16 cellular contexts compared by ENCODE assay signal in genomic region chr5:16871746-16872339, GRCh38.
DNase-seq lines count a peak whose midpoint lies in the region; ATAC-seq and TF ChIP-seq lines count a peak whose summit lies in the region.
"Had no signal": no experiment of that assay in that cellular context is flagged by ENCODE, and none has a peak within 500 bp of the region (broad histone marks: within the 10 kb centered on the region; RNA-seq: fewer than 3 reads in every experiment).

No MANE protein-coding gene starts in this region.

- H4K5ac ChIP-seq in mesendoderm (ENCODE audit: low read length), result no peak overlapping the region
- H4K5ac ChIP-seq in H9 (ENCODE audit: insufficient read length, low read depth, low read length), result no peak overlapping the region

- TF ChIP-seq POLR2A in breast epithelium (IDR thresholded peaks at IDR 0.05) (no peak), vagina (IDR thresholded peaks at IDR 0.05) (no peak)

- H3K4me3 ChIP-seq in SK-N-SH (ENCODE audit: low read depth in 2 of 2, low read length in 1 of 2) (no peak overlapping the region), breast epithelium (no peak overlapping the region), mesendoderm (ENCODE audit: low read length) (no peak overlapping the region), vagina (no peak overlapping the region), WERI-Rb-1 (ENCODE audit: low read depth, low read length) (no peak overlapping the region)

- no peak overlapping the region for H3K23ac ChIP-seq in mesendoderm (ENCODE audit: low read length)
- no peak overlapping the region for H3K23ac ChIP-seq in H9 (ENCODE audit: insufficient read length, low read depth, low read length)

- peaks cover 100% of the 10 kb centered on the region for H3K79me2 ChIP-seq in SK-N-SH (ENCODE audit: insufficient read depth)
- no peaks in the 10 kb centered on the region for H3K79me2 ChIP-seq in mesendoderm (ENCODE audit: control insufficient read depth, insufficient read depth, low read length)
- H3K79me2 ChIP-seq in H9 (ENCODE audit: insufficient read depth, low read length), result no peaks in the 10 kb centered on the region

- H2AK5ac ChIP-seq in mesendoderm (ENCODE audit: low read length) (no peak overlapping the region), H9 (ENCODE audit: insufficient read length, low read length) (no peak overlapping the region)

- H3K4me1 ChIP-seq in SK-N-SH (ENCODE audit: control insufficient read depth in 1 of 2, insufficient read depth in 2 of 2, low read depth in 1 of 2, low read length in 1 of 2) (peaks cover 8 to 18% of the 10 kb centered on the region in 2 experiments; a peak in 3 of 4 replicates), breast epithelium (no peaks in the 10 kb centered on the region), mesendoderm (ENCODE audit: control insufficient read depth, low read depth, low read length) (peaks cover 3% of the 10 kb centered on the region), vagina (peaks cover 14% of the 10 kb centered on the region), H9 (ENCODE audit: insufficient read depth, low read length) (peaks cover 8% of the 10 kb centered on the region; the same call in 1 of the 2 replicates)

- no peak overlapping the region for H3K14ac ChIP-seq in H9 (ENCODE audit: insufficient read depth, low read length)

- WGBS in SK-N-SH (ENCODE audit: low lambda C conversion rate), result 89% methylated on average over 4 of the region's 4 CpGs
- no CpG with 5 or more reads among the region's 4 CpGs for WGBS in mesendoderm (ENCODE audit: extremely low coverage, insufficient coverage, low lambda C conversion rate)
- no CpG with 5 or more reads among the region's 4 CpGs for WGBS in H9 (ENCODE audit: extremely low coverage, insufficient read length, low lambda C conversion rate)

- H3K4ac ChIP-seq in mesendoderm (ENCODE audit: low read depth, low read length) (no peak overlapping the region), H9 (ENCODE audit: low read depth, low read length) (no peak overlapping the region)

- peaks cover 40 to 45% (median 45%) of the 10 kb centered on the region in 3 experiments for H3K36me3 Mint-ChIP-seq in H9 (ENCODE audit: insufficient read depth in 1 of 3, low read depth in 3 of 3)

- H2BK12ac ChIP-seq in H9 (ENCODE audit: insufficient read length, low read depth, low read length), result no peak overlapping the region

- no peaks in the 10 kb centered on the region for H3K9me2 ChIP-seq in SK-N-SH

- H3K27ac Mint-ChIP-seq in H9, result no peak overlapping the region; a peak in 1 of 7 replicates
- H3K27ac Mint-ChIP-seq: activated naive CD8-positive, alpha-beta T cell treated with anti-CD3 and anti-CD28 coated beads, Interleukin-2, amount 50 U/mL, for 24 hours; effector memory CD8-positive, alpha-beta T cell had no signal

- H3K18ac ChIP-seq in mesendoderm (ENCODE audit: low read length) (no peak overlapping the region), H9 (ENCODE audit: insufficient read length, low read depth, low read length) (no peak overlapping the region)

- no peak overlapping the region for H3K56ac ChIP-seq in mesendoderm (ENCODE audit: low read length)
- H3K56ac ChIP-seq in H9 (ENCODE audit: insufficient read length, low read depth, low read length), result no peak overlapping the region

- H3K36me3 ChIP-seq in SK-N-SH (replicated peaks in 1 of 2; ENCODE audit: control insufficient read depth in 1 of 2, insufficient read depth in 2 of 2, low read length in 1 of 2) (peaks cover 0 to 52% of the 10 kb centered on the region in 2 experiments), breast epithelium (no peaks in the 10 kb centered on the region), mesendoderm (ENCODE audit: control insufficient read depth, insufficient read depth, low read length) (peaks cover 1% of the 10 kb centered on the region), vagina (no peaks in the 10 kb centered on the region), WERI-Rb-1 (peaks cover 38% of the 10 kb centered on the region)

- no peak overlapping the region for H2BK15ac ChIP-seq in mesendoderm (replicated peaks; ENCODE audit: low read depth)
- H2BK15ac ChIP-seq in H9 (ENCODE audit: low read depth, low read length), result no peak overlapping the region

- no peak overlapping the region for H2BK20ac ChIP-seq in H9 (ENCODE audit: low read depth, low read length, poor library complexity, severe bottlenecking)

- no peak for TF ChIP-seq RAD21 in SK-N-SH (IDR thresholded peaks at IDR 0.05; ENCODE audit: low read length)

- H3K4me1 Mint-ChIP-seq in H9, result peaks cover 26 to 28% of the 10 kb centered on the region in 2 experiments
- H3K4me1 Mint-ChIP-seq: activated naive CD8-positive, alpha-beta T cell treated with anti-CD3 and anti-CD28 coated beads, Interleukin-2, amount 50 U/mL, for 24 hours had no signal

- H3K79me1 ChIP-seq in mesendoderm (ENCODE audit: low read length) (peaks cover 2% of the 10 kb centered on the region), H9 (ENCODE audit: insufficient read depth, low read depth, low read length, poor library complexity, severe bottlenecking) (no peaks in the 10 kb centered on the region)

- intact Hi-C loops in breast epithelium (cut with DNase I; ENCODE audit: low total_unique reads) (loop anchor here (1.0 kb wide), 1 partner anchor 18 kb away; no protein-coding TSS in a partner anchor), vagina (cut with DNase I) (no loop called here)

- H3K27me3 ChIP-seq in SK-N-SH (ENCODE audit: insufficient read depth) (no peaks in the 10 kb centered on the region), breast epithelium (no peaks in the 10 kb centered on the region), mesendoderm (ENCODE audit: insufficient read depth, low read length, poor library complexity) (no peaks in the 10 kb centered on the region), vagina (no peaks in the 10 kb centered on the region), H9 (ENCODE audit: insufficient read depth, low read length) (no peaks in the 10 kb centered on the region), WERI-Rb-1 (ENCODE audit: insufficient read depth, low read depth, severe bottlenecking) (no peaks in the 10 kb centered on the region)

- TF ChIP-seq CTCF in SK-N-SH (IDR thresholded peaks at IDR 0.05) (no peak), breast epithelium (IDR thresholded peaks at IDR 0.05) (no peak), vagina (IDR thresholded peaks at IDR 0.05) (no peak), H9 (conservative IDR thresholded peaks at IDR 0.05) (no peak), WERI-Rb-1 (IDR thresholded peaks at IDR 0.05; ENCODE audit: low read depth, low read length) (no peak)

- H2BK5ac ChIP-seq in mesendoderm (ENCODE audit: low read length), result no peak overlapping the region
- H2BK5ac ChIP-seq in H9 (ENCODE audit: insufficient read length, low read length), result no peak overlapping the region

- H3K9ac ChIP-seq in SK-N-SH, result no peak overlapping the region
- H3K9ac ChIP-seq in mesendoderm (ENCODE audit: low read length), result no peak overlapping the region
- H3K9ac ChIP-seq in H9 (ENCODE audit: extremely low read depth, insufficient read length, low read length), result no peak overlapping the region

- H3K23me2 ChIP-seq in H9 (ENCODE audit: insufficient read length, low read depth, low read length, poor library complexity, severe bottlenecking), result no peaks in the 10 kb centered on the region

- H3F3A ChIP-seq in SK-N-SH (replicated peaks; ENCODE audit: insufficient read depth), result peaks cover 21% of the 10 kb centered on the region

- H3K27me3 Mint-ChIP-seq in H9 (ENCODE audit: low read depth), result no peaks in the 10 kb centered on the region
- H3K27me3 Mint-ChIP-seq: activated naive CD8-positive, alpha-beta T cell treated with anti-CD3 and anti-CD28 coated beads, Interleukin-2, amount 50 U/mL, for 24 hours; effector memory CD8-positive, alpha-beta T cell had no signal

- H3K4me3 Mint-ChIP-seq in H9, result no peak overlapping the region
- H3K4me3 Mint-ChIP-seq: activated naive CD8-positive, alpha-beta T cell treated with anti-CD3 and anti-CD28 coated beads, Interleukin-2, amount 50 U/mL, for 24 hours; effector memory CD8-positive, alpha-beta T cell had no signal

- H3K4me2 ChIP-seq in SK-N-SH, result no peak overlapping the region
- no peak overlapping the region for H3K4me2 ChIP-seq in mesendoderm (ENCODE audit: low read length)
- H3K4me2 ChIP-seq in H9 (ENCODE audit: insufficient read depth, insufficient read length, low read length), result no peak overlapping the region

- ATAC-seq in SK-N-SH treated with all-trans-retinoic acid at 6 μM for 48 hours (peak; percentile 26; the same call in 2 of the 3 replicates), GM21576 (IDR thresholded peaks at IDR 0.05; ENCODE audit: unreplicated experiment) (no peak)
- ATAC-seq: activated naive CD8-positive, alpha-beta T cell treated with anti-CD3 and anti-CD28 coated beads, Interleukin-2, amount 50 U/mL, for 24 hours; effector memory CD8-positive, alpha-beta T cell had no signal

- H3T11ph ChIP-seq in H9 (ENCODE audit: low read length), result no peak overlapping the region

- no peak overlapping the region for H4K91ac ChIP-seq in H9 (ENCODE audit: insufficient read length, low read depth, low read length)

- no peak overlapping the region for H2BK120ac ChIP-seq in mesendoderm (ENCODE audit: low read depth, low read length)
- H2BK120ac ChIP-seq in H9 (ENCODE audit: low read depth, low read length, poor library complexity, severe bottlenecking), result no peak overlapping the region

- H4K8ac ChIP-seq in mesendoderm (ENCODE audit: low read depth, low read length) (no peak overlapping the region), H9 (replicated peaks; ENCODE audit: insufficient read length, low read depth, low read length) (no peak overlapping the region)

- H4K20me1 ChIP-seq in SK-N-SH (ENCODE audit: insufficient read depth), result peaks cover 83% of the 10 kb centered on the region
- H4K20me1 ChIP-seq in H9 (ENCODE audit: control insufficient read depth, insufficient read depth, insufficient read length), result no peaks in the 10 kb centered on the region

- H3K27ac ChIP-seq in SK-N-SH (ENCODE audit: low read depth in 2 of 2, low read length in 1 of 2) (peak overlapping the region in 1 of 2 experiments; percentile 42; a peak in 1 of 4 replicates), breast epithelium (peak overlapping the region; percentile 66 to 73), mesendoderm (ENCODE audit: low read depth, low read length) (peak overlapping the region; percentile 40), vagina (peak overlapping the region; percentile 62), H9 (ENCODE audit: insufficient read length, low read depth, low read length) (no peak overlapping the region), WERI-Rb-1 (no peak overlapping the region)
- H3K27ac ChIP-seq: 22Rv1, VCaP had no signal

- CTCF ChIA-PET in SK-N-SH (lab: Yijun Ruan, JAX), result no interaction called here

- H3K9me3 Mint-ChIP-seq in H9, result peaks cover 25 to 30% of the 10 kb centered on the region in 2 experiments

- H2AFZ ChIP-seq in SK-N-SH (ENCODE audit: low read depth) (no peak overlapping the region), H9 (ENCODE audit: low read length) (no peak overlapping the region)

- DNase-seq in SK-N-SH, result no peak
- no peak for DNase-seq in breast epithelium (ENCODE audit: low spot score in 2 of 2)
- no peak for DNase-seq in mesendoderm
- no peak for DNase-seq in vagina (ENCODE audit: extremely low spot score in 2 of 2)
- no peak for DNase-seq in H9
- DNase-seq in WERI-Rb-1, result no peak
- DNase-seq: activated naive CD8-positive, alpha-beta T cell treated with anti-CD3 and anti-CD28 coated beads, Interleukin-2, amount 50 U/mL, for 24 hours; DMS153; effector memory CD8-positive, alpha-beta T cell; hypothalamus; NCI-H1694; NCI-H69 had no signal

- TF ChIP-seq EP300 in SK-N-SH (IDR thresholded peaks at IDR 0.05; ENCODE audit: borderline replicate concordance in 1 of 2, low read depth in 1 of 2, low read length in 1 of 2), result no peak

- POLR2A ChIA-PET in SK-N-SH (lab: Yijun Ruan, JAX), result no interaction called here

- no peaks in the 10 kb centered on the region for H3K9me3 ChIP-seq in SK-N-SH
- H3K9me3 ChIP-seq in breast epithelium, result peaks cover 0 to 8% of the 10 kb centered on the region in 2 donors
- H3K9me3 ChIP-seq in vagina, result no peaks in the 10 kb centered on the region
- H3K9me3 ChIP-seq in H9 (ENCODE audit: control insufficient read depth, low read depth, low read length), result no peaks in the 10 kb centered on the region
- H3K9me3 ChIP-seq in WERI-Rb-1 (ENCODE audit: severe bottlenecking), result peaks cover 15% of the 10 kb centered on the region

Comparison
In these comparisons a context has a peak if more than half of its experiments do, and no peak if none do; other contexts are left out.
1. H3K27ac ChIP-seq: peak in breast epithelium (2 of 2), mesendoderm (single experiment) and vagina (single experiment); none in H9 (single experiment) and WERI-Rb-1 (single experiment).